ENCODE assay signal across 11 cellular contexts in the genomic region with DNA sequence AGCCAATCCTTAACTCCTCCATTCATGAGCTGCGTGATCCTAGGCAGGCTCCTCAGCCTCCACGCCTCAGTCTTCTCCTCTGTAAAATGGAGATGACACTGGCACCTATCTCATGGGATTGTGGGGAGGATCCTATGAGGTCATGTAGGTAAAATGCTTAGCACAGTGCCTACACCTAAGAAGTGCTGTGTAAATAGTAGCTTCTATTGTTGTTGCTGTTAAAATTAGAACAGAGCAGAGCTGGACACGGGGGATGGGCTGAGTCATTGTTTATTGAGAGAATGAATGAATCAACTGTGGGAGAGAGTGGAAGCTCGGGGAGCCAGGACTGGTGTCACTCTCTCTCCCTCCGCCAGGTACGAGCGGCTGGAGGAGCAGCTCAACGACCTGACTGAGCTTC. TPM values are rescaled to one million over a fixed set of nuclear protein-coding genes. Genes with fewer than 3 reads are reported as not detected.
A peak's percentile ranks its signal among the peaks of the same experiment; 100 is the strongest.
DNase-seq lines count a peak whose midpoint lies in the region; ATAC-seq and TF ChIP-seq lines count a peak whose summit lies in the region.
"Had no signal": no experiment of that assay in that cellular context is flagged by ENCODE, and none has a peak within 500 bp of the region (broad histone marks: within the 10 kb centered on the region; RNA-seq: fewer than 3 reads in every experiment).

No MANE protein-coding gene starts in this region.

- intact Hi-C loops in esophagus muscularis mucosa (cut with DNase I) = no loop called here

- DNase-seq in HFFc6 (peak; percentile 62), SHP77 (lab: John Stamatoyannopoulos, UW) (peak; percentile 50 to 56), fibroblast of the aortic adventitia (ENCODE audit: low read depth) (peak; percentile 50), renal cortical epithelial cell (ENCODE audit: low read depth) (peak; percentile 85), esophagus muscularis mucosa (ENCODE audit: extremely low spot score) (no peak)
- no peak for DNase-seq in natural killer cell treated with Interleukin-12 subunit alpha and Interleukin-12 subunit beta and Interleukin-15 and Interleukin-18, amount 100 ng/mL, for 72 hours (ENCODE audit: low spot score)
- DNase-seq: activated CD8-positive, alpha-beta memory T cell treated with anti-CD3 and anti-CD28 coated beads, Interleukin-2, amount 10 ng/mL, durations not matched to agents 7 days and 5 days; NCI-H187 treated with DMSO at 0.1 percent for 48 hours; SW 1271 had no signal

- peaks cover 25% of the 10 kb centered on the region for H3K4me1 Mint-ChIP-seq in HFFc6 (ENCODE audit: low read depth)
- peaks cover 12 to 13% of the 10 kb centered on the region in 2 donors for H3K4me1 Mint-ChIP-seq in natural killer cell treated with Interleukin-12 subunit alpha and Interleukin-12 subunit beta and Interleukin-15 and Interleukin-18, amount 100 ng/mL, for 72 hours (ENCODE audit: low read depth in 2 of 2)

- TF ChIP-seq EP300 in esophagus muscularis mucosa (IDR thresholded peaks at IDR 0.05) = no peak

- no peak overlapping the region for H3K27ac ChIP-seq in esophagus muscularis mucosa (replicated peaks in 1 of 4)
- H3K27ac ChIP-seq: gastroesophageal sphincter had no signal

- TF ChIP-seq CTCF in HFFc6 (IDR thresholded peaks at IDR 0.05) = no peak
- no peak for TF ChIP-seq CTCF in fibroblast of the aortic adventitia (IDR thresholded peaks at IDR 0.05; ENCODE audit: insufficient read depth, low read length)
- no peak for TF ChIP-seq CTCF in esophagus muscularis mucosa (IDR thresholded peaks at IDR 0.05)

- peaks cover 4% of the 10 kb centered on the region; the same call in 1 of the 2 replicates for H3K36me3 Mint-ChIP-seq in HFFc6 (ENCODE audit: low read depth)
- H3K36me3 Mint-ChIP-seq in natural killer cell treated with Interleukin-12 subunit alpha and Interleukin-12 subunit beta and Interleukin-15 and Interleukin-18, amount 100 ng/mL, for 72 hours = no peaks in the 10 kb centered on the region
- H3K36me3 Mint-ChIP-seq: activated CD8-positive, alpha-beta memory T cell treated with anti-CD3 and anti-CD28 coated beads, Interleukin-2, amount 10 ng/mL, durations not matched to agents 7 days and 5 days had no signal

- 0 out of 2 replicates have a peak, but pooled peaks cover 1% of the 10 kb centered on the region for H3K27me3 Mint-ChIP-seq in HFFc6 (ENCODE audit: insufficient read depth)
- no peaks in the 10 kb centered on the region for H3K27me3 Mint-ChIP-seq in natural killer cell treated with Interleukin-12 subunit alpha and Interleukin-12 subunit beta and Interleukin-15 and Interleukin-18, amount 100 ng/mL, for 72 hours
- H3K27me3 Mint-ChIP-seq: activated CD8-positive, alpha-beta memory T cell treated with anti-CD3 and anti-CD28 coated beads, Interleukin-2, amount 10 ng/mL, durations not matched to agents 7 days and 5 days had no signal

- WGBS in esophagus muscularis mucosa = 70% methylated on average over 8 of the region's 8 CpGs

- no peak for TF ChIP-seq POLR2A in esophagus muscularis mucosa (IDR thresholded peaks at IDR 0.05; ENCODE audit: low read depth)

- no peak for ATAC-seq in GM21423 (IDR thresholded peaks at IDR 0.05; ENCODE audit: unreplicated experiment)
- no peak for ATAC-seq in natural killer cell treated with Interleukin-12 subunit alpha and Interleukin-12 subunit beta and Interleukin-15 and Interleukin-18, amount 100 ng/mL, for 72 hours
- ATAC-seq: activated CD8-positive, alpha-beta memory T cell treated with anti-CD3 and anti-CD28 coated beads, Interleukin-2, amount 10 ng/mL, durations not matched to agents 7 days and 5 days; gastroesophageal sphincter had no signal

- peak overlapping the region; percentile 63 for H3K27ac Mint-ChIP-seq in HFFc6
- no peak overlapping the region for H3K27ac Mint-ChIP-seq in natural killer cell treated with Interleukin-12 subunit alpha and Interleukin-12 subunit beta and Interleukin-15 and Interleukin-18, amount 100 ng/mL, for 72 hours
- H3K27ac Mint-ChIP-seq: activated CD8-positive, alpha-beta memory T cell treated with anti-CD3 and anti-CD28 coated beads, Interleukin-2, amount 10 ng/mL, durations not matched to agents 7 days and 5 days had no signal

- H3K4me1 ChIP-seq in esophagus muscularis mucosa = peaks cover 13 to 34% (median 26%) of the 10 kb centered on the region in 4 donors

- peak overlapping the region; percentile 29; the same call in 1 of the 2 replicates for H3K4me3 Mint-ChIP-seq in HFFc6
- no peak overlapping the region for H3K4me3 Mint-ChIP-seq in natural killer cell treated with Interleukin-12 subunit alpha and Interleukin-12 subunit beta and Interleukin-15 and Interleukin-18, amount 100 ng/mL, for 72 hours
- H3K4me3 Mint-ChIP-seq: activated CD8-positive, alpha-beta memory T cell treated with anti-CD3 and anti-CD28 coated beads, Interleukin-2, amount 10 ng/mL, durations not matched to agents 7 days and 5 days had no signal

- H3K4me3 ChIP-seq in fibroblast of the aortic adventitia (ENCODE audit: low read depth, low read length) = no peak overlapping the region
- no peak overlapping the region for H3K4me3 ChIP-seq in esophagus muscularis mucosa
- H3K4me3 ChIP-seq: gastroesophageal sphincter had no signal

- no peaks in the 10 kb centered on the region for H3K27me3 ChIP-seq in esophagus muscularis mucosa
- H3K27me3 ChIP-seq: gastroesophageal sphincter had no signal

- no peaks in the 10 kb centered on the region for H3K9me3 Mint-ChIP-seq in HFFc6
- no peaks in the 10 kb centered on the region for H3K9me3 Mint-ChIP-seq in natural killer cell treated with Interleukin-12 subunit alpha and Interleukin-12 subunit beta and Interleukin-15 and Interleukin-18, amount 100 ng/mL, for 72 hours

- peaks cover 0 to 23% (median 11%) of the 10 kb centered on the region in 4 donors for H3K36me3 ChIP-seq in esophagus muscularis mucosa

- no peaks in the 10 kb centered on the region for H3K9me3 ChIP-seq in esophagus muscularis mucosa
- H3K9me3 ChIP-seq: gastroesophageal sphincter had no signal

RNA-seq across cellular contexts. Expression of a gene that starts 43.0 kb away (rescaled TPM):
- 1 to 10 TPM; 3.4 to 4.2 (median 3.9) TPM for total RNA-seq in HFFc6 (2021; fragmentation: NEBNext Ultra II Directional; extraction: Animal tissue kit (Norgen Biotek cat#: 25700))
- total RNA-seq in fibroblast of the aortic adventitia (ENCODE audit: low replicate concordance) (2.5 and 7.0 TPM in 2 replicates), renal cortical epithelial cell (4.4 and 4.7 TPM in 2 replicates), esophagus muscularis mucosa (1 to 10 TPM; 4.1 to 8.2 (median 5.9) TPM)
- 10 to 100 TPM; 24.0 to 28.8 TPM for total RNA-seq in natural killer cell treated with Interleukin-12 subunit alpha and Interleukin-12 subunit beta and Interleukin-15 and Interleukin-18, amount 100 ng/mL, for 72 hours

RNA-seq across cellular contexts. Expression of a gene that starts 50.8 kb away (rescaled TPM):
- 1 to 10 TPM; 6.3 to 8.2 (median 7.3) TPM for total RNA-seq in HFFc6 (2021; fragmentation: NEBNext Ultra II Directional; extraction: Animal tissue kit (Norgen Biotek cat#: 25700))
- 0.74 and 2.9 TPM in 2 replicates for total RNA-seq in fibroblast of the aortic adventitia (ENCODE audit: low replicate concordance)
- 34.6 and 59.6 TPM in 2 replicates for total RNA-seq in renal cortical epithelial cell
- total RNA-seq in esophagus muscularis mucosa = under 1 TPM; 0.42 to 0.86 (median 0.74) TPM
- total RNA-seq in natural killer cell treated with Interleukin-12 subunit alpha and Interleukin-12 subunit beta and Interleukin-15 and Interleukin-18, amount 100 ng/mL, for 72 hours = 1 to 10 TPM; 1.0 to 2.5 TPM

RNA-seq across cellular contexts. Expression of a gene that starts 59.3 kb away (rescaled TPM):
- 10 to 100 TPM; 13.1 to 17.5 (median 13.9) TPM for total RNA-seq in HFFc6 (2021; fragmentation: NEBNext Ultra II Directional; extraction: Animal tissue kit (Norgen Biotek cat#: 25700))
- total RNA-seq in fibroblast of the aortic adventitia (ENCODE audit: low replicate concordance) (16.1 and 23.7 TPM in 2 replicates), renal cortical epithelial cell (14.6 and 23.1 TPM in 2 replicates), esophagus muscularis mucosa (10 to 100 TPM; 12.0 to 16.1 (median 13.9) TPM)
- 10 to 100 TPM; 15.8 to 31.6 TPM for total RNA-seq in natural killer cell treated with Interleukin-12 subunit alpha and Interleukin-12 subunit beta and Interleukin-15 and Interleukin-18, amount 100 ng/mL, for 72 hours

Comparison
In these comparisons a context has a peak if more than half of its experiments do, and no peak if none do; other contexts are left out.
1. DNase-seq: peak in HFFc6 (single experiment), SHP77 (2 of 2), fibroblast of the aortic adventitia (single experiment) and renal cortical epithelial cell (single experiment); none in esophagus muscularis mucosa (single experiment) and natural killer cell treated with Interleukin-12 subunit alpha and Interleukin-12 subunit beta and Interleukin-15 and Interleukin-18, amount 100 ng/mL, for 72 hours (single experiment).